ENCODE assay signal across 8 cellular contexts in genomic region chr17:50426814-50427787, GRCh38. TPM values are rescaled to one million over a fixed set of nuclear protein-coding genes. Genes with fewer than 3 reads are reported as not detected.
DNase-seq lines count a peak whose midpoint lies in the region; ATAC-seq and TF ChIP-seq lines count a peak whose summit lies in the region.

No MANE protein-coding gene starts in this region.

- H3K4me3 Mint-ChIP-seq in CD4-positive, alpha-beta T cell: peak overlapping the region; percentile 82
- H3K4me3 Mint-ChIP-seq in brain: peak overlapping the region; percentile 79 to 93 (median 83)

- CTCF ChIA-PET in CD4-positive, alpha-beta T cell (lab: Charles Lee): interaction anchor here (2.0 kb wide), 1 partner anchor 29 kb away, joined by 14 read pairs; the partner anchor contains the start of gene LRRC59
- CTCF ChIA-PET in RWPE1 (lab: Yijun Ruan, JAX): interaction anchor here (0.6 to 3.0 kb wide), 6 partner anchors 8 to 61 kb away, joined by 3 to 16 read pairs (median 4); partner anchors contain the start of genes LRRC59 and RSAD1

- peak overlapping the region; percentile 51 for H3K27ac ChIP-seq in CD4-positive, alpha-beta T cell (ENCODE audit: low read depth, low read length)
- peak overlapping the region; percentile 85 for H3K27ac ChIP-seq in RWPE1

- peak; percentile 13 for ATAC-seq in CD4-positive, alpha-beta T cell (ENCODE audit: poor library complexity)
- no peak for ATAC-seq in HG02852 (IDR thresholded peaks at IDR 0.05; ENCODE audit: unreplicated experiment)

- H3K4me1 Mint-ChIP-seq in CD4-positive, alpha-beta T cell (ENCODE audit: low read depth): peaks cover 34% of the 10 kb centered on the region
- H3K4me1 Mint-ChIP-seq in brain: peaks cover 49% of the 10 kb centered on the region

- POLR2A ChIA-PET in CD4-positive, alpha-beta T cell (lab: Charles Lee): interaction anchor here (0.8 to 3.0 kb wide), 5 partner anchors 30 to 81 kb away, joined by 3 to 21 read pairs (median 5); partner anchors contain the start of genes LRRC59, RSAD1 and XYLT2
- POLR2A ChIA-PET in RWPE1 (lab: Yijun Ruan, JAX; ENCODE audit: low non-redundant PET): interaction anchor here (0.5 to 1.7 kb wide), 2 partner anchors 10 to 30 kb away, joined by 3 to 4 read pairs; partner anchors contain the start of gene LRRC59

- no peaks in the 10 kb centered on the region for H3K36me3 Mint-ChIP-seq in CD4-positive, alpha-beta T cell (ENCODE audit: low read depth)
- no peaks in the 10 kb centered on the region for H3K36me3 Mint-ChIP-seq in brain

- H3K27me3 Mint-ChIP-seq in CD4-positive, alpha-beta T cell: no peaks in the 10 kb centered on the region
- H3K27me3 Mint-ChIP-seq in brain: peaks cover 8% of the 10 kb centered on the region

- DNase-seq in CD4-positive, alpha-beta T cell: peak in 3 of 10 experiments; percentile 2 to 35 (median 9)
- DNase-seq in H4 (ENCODE audit: low spot score) (peak; percentile 55), RWPE1 (ENCODE audit: low spot score) (peak; percentile 53), iris pigment epithelial cell (ENCODE audit: low read depth) (peak; percentile 39), NCI-H748 treated with DMSO at 0.1 percent for 48 hours (lab: John Stamatoyannopoulos, UW) (no peak)
- peak; percentile 12 to 25 for DNase-seq in stimulated activated CD4-positive, alpha-beta T cell treated with anti-CD3 and anti-CD28 coated beads, Interleukin-2, amount 100 ng/mL, for 24 hours

- H3K9me3 ChIP-seq in CD4-positive, alpha-beta T cell (ENCODE audit: control insufficient read depth, low read length): no peaks in the 10 kb centered on the region

- no peaks in the 10 kb centered on the region for H3K9me3 Mint-ChIP-seq in CD4-positive, alpha-beta T cell
- H3K9me3 Mint-ChIP-seq in brain: no peaks in the 10 kb centered on the region

- intact Hi-C loops in CD4-positive, alpha-beta T cell (cut with DNase I, micrococcal nuclease): loop anchor here in 1 of 2 experiments (2.0 kb wide), 1 partner anchor 52 kb away; the partner anchor contains the start of gene RSAD1

- TF ChIP-seq CTCF in CD4-positive, alpha-beta T cell (IDR thresholded peaks at IDR 0.05): no peak
- TF ChIP-seq CTCF in RWPE1 (conservative IDR thresholded peaks at IDR 0.05; ENCODE audit: low read depth) (peak; percentile 69), brain (conservative IDR thresholded peaks at IDR 0.05) (peak; percentile 17 to 27)

- H3K27me3 ChIP-seq in CD4-positive, alpha-beta T cell (ENCODE audit: control insufficient read depth, insufficient read depth, low read length): no peaks in the 10 kb centered on the region

- peak overlapping the region; percentile 62 for H3K27ac Mint-ChIP-seq in CD4-positive, alpha-beta T cell
- H3K27ac Mint-ChIP-seq in brain: peak overlapping the region; percentile 46 to 90 (median 85)

RNA-seq across cellular contexts. Expression of gene ACSF2, which starts 1.1 kb away (rescaled TPM):
- total RNA-seq in CD4-positive, alpha-beta T cell: 10 to 100 TPM; 11.9 to 13.9 TPM
- 26.5 and 47.2 TPM in 2 replicates for total RNA-seq in H4 (2014; rRNA removed; shearing (Covaris generic))
- polyA plus RNA-seq in brain (ENCODE audit: insufficient read depth, low read depth, low replicate concordance): 7.9 TPM

RNA-seq across cellular contexts. Expression of gene LRRC59, which starts 29.8 kb away (rescaled TPM):
- total RNA-seq in CD4-positive, alpha-beta T cell: 10 to 100 TPM; 45.1 to 51.5 TPM
- 201 and 234 TPM in 2 replicates for total RNA-seq in H4 (2014; rRNA removed; shearing (Covaris generic))
- polyA plus RNA-seq in brain (ENCODE audit: insufficient read depth, low read depth, low replicate concordance): 78.7 TPM

RNA-seq across cellular contexts. Expression of gene CHAD, which starts 41.6 kb away (rescaled TPM):
- total RNA-seq in CD4-positive, alpha-beta T cell: not detected
- not detected in 2 replicates for total RNA-seq in H4 (2014; rRNA removed; shearing (Covaris generic))
- 2.7 TPM for polyA plus RNA-seq in brain (ENCODE audit: insufficient read depth, low read depth, low replicate concordance)

RNA-seq across cellular contexts. Expression of gene RSAD1, which starts 51.6 kb away (rescaled TPM):
- total RNA-seq in CD4-positive, alpha-beta T cell: 10 to 100 TPM; 44.6 to 44.7 TPM
- 18.7 and 19.3 TPM in 2 replicates for total RNA-seq in H4 (2014; rRNA removed; shearing (Covaris generic))
- polyA plus RNA-seq in brain (ENCODE audit: insufficient read depth, low read depth, low replicate concordance): 17.8 TPM

RNA-seq across cellular contexts. Expression of gene EME1, which starts 54.1 kb away (rescaled TPM):
- total RNA-seq in CD4-positive, alpha-beta T cell: under 1 TPM; 0.36 to 0.92 TPM
- 9.4 and 11.9 TPM in 2 replicates for total RNA-seq in H4 (2014; rRNA removed; shearing (Covaris generic))
- 6.0 TPM for polyA plus RNA-seq in brain (ENCODE audit: insufficient read depth, low read depth, low replicate concordance)
